30 cellular contexts compared by ENCODE assay signal in the genomic region with DNA sequence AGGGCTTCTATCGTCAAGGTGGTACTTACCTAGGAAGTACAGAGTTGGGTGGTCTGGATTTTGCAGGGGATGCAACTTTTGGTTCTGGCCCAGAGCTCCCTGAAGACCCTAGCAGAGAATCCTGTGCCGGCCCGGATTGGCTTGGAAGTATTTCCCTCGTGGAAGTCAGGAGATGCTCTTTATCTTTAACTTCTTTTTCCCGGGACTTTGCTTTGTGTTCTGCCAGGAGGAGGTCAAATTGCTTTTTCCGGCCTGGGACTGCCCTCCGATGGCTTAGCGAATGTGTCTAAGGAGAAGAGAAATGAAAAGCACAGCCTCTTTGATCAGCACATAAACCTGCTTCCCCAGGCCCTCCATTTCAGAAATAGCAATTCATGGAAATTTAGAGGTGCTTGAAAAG. TPM values are rescaled to one million over a fixed set of nuclear protein-coding genes. Genes with fewer than 3 reads are reported as not detected.
DNase-seq lines count a peak whose midpoint lies in the region; TF ChIP-seq lines count a peak whose summit lies in the region.
"Had no signal": no experiment of that assay in that cellular context is flagged by ENCODE, and none has a peak within 500 bp of the region (broad histone marks: within the 10 kb centered on the region; RNA-seq: fewer than 3 reads in every experiment).

No MANE protein-coding gene starts in this region.

- no peak overlapping the region for H3K23ac ChIP-seq in mesendoderm (ENCODE audit: low read length)

- H3K27me3 ChIP-seq in endocrine pancreas (ENCODE audit: control insufficient read depth, insufficient read depth, low read length) = no peaks in the 10 kb centered on the region
- H3K27me3 ChIP-seq in mesendoderm (ENCODE audit: insufficient read depth, low read length, poor library complexity) = no peaks in the 10 kb centered on the region
- no peaks in the 10 kb centered on the region for H3K27me3 ChIP-seq in stomach
- H3K27me3 ChIP-seq: body of pancreas, pancreas, suprapubic skin had no signal

- H3K18ac ChIP-seq in mesendoderm (ENCODE audit: low read length) = peak overlapping the region; percentile 53

- H3K56ac ChIP-seq in mesendoderm (ENCODE audit: low read length) = peak overlapping the region; percentile 91

- no CpG with 5 or more reads among the region's 8 CpGs for WGBS in mesendoderm (ENCODE audit: extremely low coverage, insufficient coverage, low lambda C conversion rate)
- 47 to 74% (median 58%) methylated on average over 8 of the region's 8 CpGs for WGBS in stomach, 5 donors

- TF ChIP-seq POLR2A in stomach (IDR thresholded peaks at IDR 0.05) = no peak

- H3K4me3 ChIP-seq in endocrine pancreas (ENCODE audit: control insufficient read depth, insufficient read depth, low read length) = no peak overlapping the region
- H3K4me3 ChIP-seq in mesendoderm (ENCODE audit: low read length) = no peak overlapping the region
- H3K4me3 ChIP-seq in stomach = no peak overlapping the region
- H3K4me3 ChIP-seq: body of pancreas, pancreas, suprapubic skin had no signal

- no peak for TF ChIP-seq CTCF in stomach (IDR thresholded peaks at IDR 0.05)

- peak overlapping the region; percentile 53 for H3K4me2 ChIP-seq in mesendoderm (ENCODE audit: low read length)

- H3K79me2 ChIP-seq in mesendoderm (ENCODE audit: control insufficient read depth, insufficient read depth, low read length) = peaks cover 23% of the 10 kb centered on the region

- peak overlapping the region; percentile 2 for H2AK5ac ChIP-seq in mesendoderm (ENCODE audit: low read length)

- peak overlapping the region; percentile 92 for H2BK120ac ChIP-seq in mesendoderm (ENCODE audit: low read depth, low read length)

- intact Hi-C loops in stomach (cut with DNase I; ENCODE audit: low total_unique reads) = no loop called here

- H4K5ac ChIP-seq in mesendoderm (ENCODE audit: low read length) = peak overlapping the region; percentile 59

- H2BK15ac ChIP-seq in mesendoderm (replicated peaks; ENCODE audit: low read depth) = no peak overlapping the region

- H2BK5ac ChIP-seq in mesendoderm (ENCODE audit: low read length) = peak overlapping the region; percentile 96

- H3K4me1 ChIP-seq in endocrine pancreas (ENCODE audit: control insufficient read depth, insufficient read depth, low read length) (peaks cover 8% of the 10 kb centered on the region), mesendoderm (ENCODE audit: control insufficient read depth, low read depth, low read length) (peaks cover 33% of the 10 kb centered on the region), stomach (peaks cover 11 to 23% (median 12%) of the 10 kb centered on the region in 4 donors)
- H3K4me1 ChIP-seq: body of pancreas, pancreas, suprapubic skin had no signal

- H3K9ac ChIP-seq in endocrine pancreas (ENCODE audit: control insufficient read depth, insufficient read depth, low read length) (peak overlapping the region; percentile 25), mesendoderm (ENCODE audit: low read length) (peak overlapping the region; percentile 69)

- H3K36me3 ChIP-seq in endocrine pancreas (ENCODE audit: control insufficient read depth, insufficient read depth, low read length) (peaks cover 3% of the 10 kb centered on the region), mesendoderm (ENCODE audit: control insufficient read depth, insufficient read depth, low read length) (peaks cover 1% of the 10 kb centered on the region), stomach (peaks cover 5 to 89% (median 79%) of the 10 kb centered on the region in 4 donors)

- H3K27ac ChIP-seq in mesendoderm (ENCODE audit: low read depth, low read length) = peak overlapping the region; percentile 90
- peak overlapping the region; percentile 66 to 85 (median 70) for H3K27ac ChIP-seq in stomach
- H3K27ac ChIP-seq: body of pancreas, HL-60, pancreas, suprapubic skin had no signal

- TF ChIP-seq EP300 in stomach (IDR thresholded peaks at IDR 0.05) = no peak

- H4K8ac ChIP-seq in mesendoderm (ENCODE audit: low read depth, low read length) = no peak overlapping the region

- DNase-seq in NCI-H526 treated with DMSO at 0.1 percent for 48 hours (lab: John Stamatoyannopoulos, UW) = peak; percentile 76
- DNase-seq in mesendoderm = no peak
- no peak for DNase-seq in stomach
- no peak for DNase-seq in activated T-cell treated with anti-CD3 and anti-CD28 coated beads, Interleukin-2, amount 50 U/mL, for 48 hours
- no peak for DNase-seq in activated naive CD4-positive, alpha-beta T cell treated with anti-CD3 and anti-CD28 coated beads, Interleukin-2, amount 50 U/mL, for 16 hours
- DNase-seq in AG08396 (ENCODE audit: low spot score) = no peak
- DNase-seq: activated CD4-positive, alpha-beta T cell treated with anti-CD3 and anti-CD28 coated beads, Interleukin-2, amount 10 ng/mL, durations not matched to agents 7 days and 5 days; activated naive CD4-positive, alpha-beta T cell; activated T-cell treated with anti-CD3 and anti-CD28 coated beads, Interleukin-2, amount 50 U/mL, for 4 hours; body of pancreas; effector CD8-positive, alpha-beta T cell; erythroblast; Kasumi-1; mesenchymal stem cell; naive B cell; NCI-H1694 treated with DMSO at 0.1 percent for 48 hours; NCI-H524 treated with DMSO at 0.1 percent for 48 hours; NK-92 treated with Interleukin-12 subunit alpha and Interleukin-12 subunit beta, amount 100 ng/mL, for 24 hours; pancreas; SIG-M5; stimulated activated CD4-positive, alpha-beta T cell treated with anti-CD3 and anti-CD28 coated beads, Interleukin-4, amount 100 ng/mL, for 4 hours; stimulated activated naive B cell treated with anti-CD40 and anti-IgM and Interleukin-4, amounts not matched to agents 10 μg/mL and 1 μg/mL and 100 μg/mL, for 72 hours; T-helper 9 cell had no signal

- peaks cover 4% of the 10 kb centered on the region for H3K79me1 ChIP-seq in mesendoderm (ENCODE audit: low read length)

- H3K9me3 ChIP-seq in endocrine pancreas (ENCODE audit: control insufficient read depth, low read length) (no peaks in the 10 kb centered on the region), stomach (no peaks in the 10 kb centered on the region)
- H3K9me3 ChIP-seq: body of pancreas, pancreas, suprapubic skin had no signal

- peak overlapping the region; percentile 82 for H3K4ac ChIP-seq in mesendoderm (ENCODE audit: low read depth, low read length)

RNA-seq across cellular contexts. Expression of gene EFCAB10, which starts 57.0 kb away (rescaled TPM):
- 3.2 TPM for polyA plus RNA-seq in mesendoderm (2013, experiment 1 of 2)
- 3.8 TPM for polyA plus RNA-seq in mesendoderm (2013, experiment 2 of 2)
- 1 to 10 TPM in 1 of 5 donors, not detected in 4; 1.5 TPM for total RNA-seq in stomach
- not detected for polyA plus RNA-seq in stomach
- total RNA-seq: activated CD4-positive, alpha-beta T cell treated with anti-CD3 and anti-CD28 coated beads, Interleukin-2, amount 10 ng/mL, durations not matched to agents 7 days and 5 days; activated T-cell treated with anti-CD3 and anti-CD28 coated beads, Interleukin-2, amount 50 U/mL, for 4 hours; body of pancreas; left lobe of liver; pancreas; suprapubic skin; ureter had no signal
- polyA plus RNA-seq: adipose tissue, CD14-positive monocyte had no signal
